15 cellular contexts compared by ENCODE assay signal in the genomic region with DNA sequence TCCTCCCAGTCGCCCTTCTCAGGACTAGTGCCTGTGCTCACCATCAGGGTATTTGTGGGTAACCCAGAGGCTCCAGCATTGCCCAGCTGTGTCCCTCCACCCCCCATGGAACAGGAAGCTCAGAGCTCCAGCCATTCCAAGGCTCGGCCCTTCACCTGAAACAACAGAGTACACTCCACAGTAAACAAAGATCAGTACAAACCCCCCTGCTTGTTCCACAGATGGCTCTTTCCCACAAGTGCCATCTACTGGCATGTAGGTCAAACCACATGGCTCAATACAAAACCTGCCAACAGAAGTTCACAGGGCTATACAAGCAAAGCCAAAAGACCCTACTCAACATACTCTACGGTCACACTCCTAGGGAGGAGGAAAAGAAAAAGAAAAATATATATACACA.
DNase-seq lines count a peak whose midpoint lies in the region; ATAC-seq, FAIRE-seq and TF ChIP-seq lines count a peak whose summit lies in the region.
"Had no signal": no experiment of that assay in that cellular context is flagged by ENCODE, and none has a peak within 500 bp of the region (broad histone marks: within the 10 kb centered on the region; RNA-seq: fewer than 3 reads in every experiment).

No MANE protein-coding gene starts in this region.

- no peak overlapping the region for H3K27ac Mint-ChIP-seq in activated T-helper 17 cell treated with anti-CD3 and anti-CD28 coated beads, Interleukin-2, amount 50 U/mL, for 72 hours
- H3K27ac Mint-ChIP-seq: activated naive CD4-positive, alpha-beta T cell treated with anti-CD3 and anti-CD28 coated beads, Interleukin-2, amount 50 U/mL, for 24 hours had no signal

- H3K4me3 Mint-ChIP-seq in activated T-helper 17 cell treated with anti-CD3 and anti-CD28 coated beads, Interleukin-2, amount 50 U/mL, for 72 hours = no peak overlapping the region
- H3K4me3 Mint-ChIP-seq: activated naive CD4-positive, alpha-beta T cell treated with anti-CD3 and anti-CD28 coated beads, Interleukin-2, amount 50 U/mL, for 24 hours; neural crest cell had no signal

- H3K27me3 Mint-ChIP-seq in activated T-helper 17 cell treated with anti-CD3 and anti-CD28 coated beads, Interleukin-2, amount 50 U/mL, for 72 hours = no peaks in the 10 kb centered on the region
- H3K27me3 Mint-ChIP-seq: activated naive CD4-positive, alpha-beta T cell treated with anti-CD3 and anti-CD28 coated beads, Interleukin-2, amount 50 U/mL, for 24 hours had no signal

- H2BK12ac ChIP-seq in H1 (ENCODE audit: low read depth, low read length) = no peak overlapping the region

- no peaks in the 10 kb centered on the region for H3K4me1 Mint-ChIP-seq in activated T-helper 17 cell treated with anti-CD3 and anti-CD28 coated beads, Interleukin-2, amount 50 U/mL, for 72 hours
- H3K4me1 Mint-ChIP-seq: activated naive CD4-positive, alpha-beta T cell treated with anti-CD3 and anti-CD28 coated beads, Interleukin-2, amount 50 U/mL, for 24 hours; neural crest cell had no signal

- H4K20me1 ChIP-seq in OCI-LY1 (ENCODE audit: insufficient read depth, low read length) = no peaks in the 10 kb centered on the region
- no peaks in the 10 kb centered on the region for H4K20me1 ChIP-seq in H1 (replicated peaks in 1 of 2; ENCODE audit: control insufficient read depth in 1 of 2, insufficient read depth in 2 of 2, low read length in 2 of 2)

- ATAC-seq in GM21515 (IDR thresholded peaks at IDR 0.05; ENCODE audit: unreplicated experiment) = no peak
- no peak for ATAC-seq in activated T-helper 17 cell treated with anti-CD3 and anti-CD28 coated beads, Interleukin-2, amount 50 U/mL, for 72 hours (replicated peaks)

- H3K27ac ChIP-seq in OCI-LY1 (ENCODE audit: low read depth, low read length, poor library complexity, severe bottlenecking) = no peak overlapping the region
- no peak overlapping the region for H3K27ac ChIP-seq in H1 (ENCODE audit: low read depth, low read length)
- H3K27ac ChIP-seq: epithelial cell of prostate, lower lobe of right lung, stomach had no signal

- no peak for TF ChIP-seq EP300 in H1 (IDR thresholded peaks at IDR 0.05; ENCODE audit: borderline replicate concordance in 1 of 2, low read depth in 2 of 2, low read length in 2 of 2)

- H4K5ac ChIP-seq in H1 (ENCODE audit: insufficient read length, low read depth, low read length) = no peak overlapping the region

- H3K9me3 Mint-ChIP-seq in activated T-helper 17 cell treated with anti-CD3 and anti-CD28 coated beads, Interleukin-2, amount 50 U/mL, for 72 hours = peaks cover 9% of the 10 kb centered on the region

- no peak for TF ChIP-seq POLR2A in H1 (IDR thresholded peaks at IDR 0.05; ENCODE audit: control extremely low read depth in 1 of 2, low read depth in 2 of 2, low read length in 2 of 2)

- H3K9me2 ChIP-seq in OCI-LY1 (ENCODE audit: low read depth, low read length) = no peaks in the 10 kb centered on the region

- H2AK5ac ChIP-seq in H1 (ENCODE audit: low read depth, low read length) = no peak overlapping the region

- H2BK15ac ChIP-seq in H1 (ENCODE audit: low read length) = no peak overlapping the region

- no peaks in the 10 kb centered on the region for H3K27me3 ChIP-seq in OCI-LY1 (ENCODE audit: insufficient read depth, low read length)
- H3K27me3 ChIP-seq in H1 (replicated peaks in 1 of 4; ENCODE audit: control insufficient read depth in 3 of 4, extremely low read depth in 1 of 4, insufficient read depth in 3 of 4, low read length in 3 of 4) = no peaks in the 10 kb centered on the region
- H3K27me3 ChIP-seq: stomach had no signal

- H3K9ac ChIP-seq in OCI-LY1 (ENCODE audit: low read length) (no peak overlapping the region), H1 (replicated peaks in 1 of 4; ENCODE audit: extremely low read depth in 1 of 4, low read depth in 3 of 4, low read length in 3 of 4) (no peak overlapping the region)

- no peak overlapping the region for H3K4me2 ChIP-seq in OCI-LY1 (ENCODE audit: low read length)
- no peak overlapping the region for H3K4me2 ChIP-seq in H1 (ENCODE audit: insufficient read depth in 1 of 2, low read depth in 2 of 2, low read length in 2 of 2)

- H4K91ac ChIP-seq in H1 (replicated peaks; ENCODE audit: insufficient read length, low read length) = no peak overlapping the region

- no peak overlapping the region for H2BK5ac ChIP-seq in H1 (ENCODE audit: low read depth, low read length)

- H3K9me3 ChIP-seq in OCI-LY1 (ENCODE audit: low read length) (no peaks in the 10 kb centered on the region), H1 (ENCODE audit: insufficient read depth in 2 of 2, low read depth in 1 of 2, low read length in 1 of 2) (peaks cover 65 to 67% of the 10 kb centered on the region in 2 experiments)
- H3K9me3 ChIP-seq: lower lobe of right lung had no signal

- no peak overlapping the region for H3K4ac ChIP-seq in H1 (replicated peaks; ENCODE audit: insufficient read length, low read depth, low read length)

- H3F3A ChIP-seq in OCI-LY1 (ENCODE audit: insufficient read depth, low read length) = no peaks in the 10 kb centered on the region

- H3K23ac ChIP-seq in H1 (ENCODE audit: insufficient read length) = no peak overlapping the region

- H2AFZ ChIP-seq in OCI-LY1 (ENCODE audit: low read length) = no peak overlapping the region
- no peak overlapping the region for H2AFZ ChIP-seq in H1 (ENCODE audit: low read length)

- H3K4me1 ChIP-seq in OCI-LY1 (ENCODE audit: insufficient read depth, low read length, severe bottlenecking) (no peaks in the 10 kb centered on the region), H1 (replicated peaks in 1 of 4; ENCODE audit: control insufficient read depth in 3 of 4, insufficient read depth in 4 of 4, low read length in 3 of 4) (no peaks in the 10 kb centered on the region)
- H3K4me1 ChIP-seq: lower lobe of right lung, stomach had no signal

- H3K79me2 ChIP-seq in OCI-LY1 (ENCODE audit: insufficient read depth, low read length) = no peaks in the 10 kb centered on the region
- no peaks in the 10 kb centered on the region for H3K79me2 ChIP-seq in H1 (ENCODE audit: control insufficient read depth in 1 of 2, insufficient read depth in 2 of 2, low read length in 2 of 2)

- H3K79me1 ChIP-seq in H1 (ENCODE audit: low read depth, low read length) = no peaks in the 10 kb centered on the region

- no peak overlapping the region for H4K8ac ChIP-seq in H1 (ENCODE audit: extremely low read depth, insufficient read depth, low read length)

- H3K56ac ChIP-seq in H1 (replicated peaks; ENCODE audit: insufficient read length, low read depth, low read length) = no peak overlapping the region

- H3K36me3 Mint-ChIP-seq in activated T-helper 17 cell treated with anti-CD3 and anti-CD28 coated beads, Interleukin-2, amount 50 U/mL, for 72 hours (ENCODE audit: low read depth) = no peaks in the 10 kb centered on the region
- H3K36me3 Mint-ChIP-seq: activated naive CD4-positive, alpha-beta T cell treated with anti-CD3 and anti-CD28 coated beads, Interleukin-2, amount 50 U/mL, for 24 hours had no signal

- 88% methylated on average over 3 of the region's 3 CpGs; no CpG with 5 or more reads in 1 of the 2 experiments for whole genome bisulfite sequencing in H1 (ENCODE audit: extremely low coverage in 1 of 2, insufficient coverage in 1 of 2, insufficient read length in 1 of 2, insufficient replicate concordance in 2 of 2, low coverage in 1 of 2, low lambda C conversion rate in 2 of 2, missing lambda C conversion rate in 1 of 2), 2 experiments

- no peak overlapping the region for H2BK120ac ChIP-seq in H1 (replicated peaks; ENCODE audit: low read depth, low read length)

- no peaks in the 10 kb centered on the region for H3K23me2 ChIP-seq in H1 (ENCODE audit: low read depth, low read length)

- peak; percentile 14 for DNase-seq in COR-L47 (lab: John Stamatoyannopoulos, UW)
- peak; percentile 33 for DNase-seq in Jurkat, Clone E6-1 (ENCODE audit: low read depth, low spot score)
- DNase-seq in H1 (ENCODE audit: low read depth in 1 of 2, low spot score in 2 of 2) = peak in 1 of 2 experiments; percentile 51
- no peak for DNase-seq in amygdala (lab: John Stamatoyannopoulos, UW)
- no peak for DNase-seq in NK-92 (lab: John Stamatoyannopoulos, UW; ENCODE audit: unreplicated experiment)
- DNase-seq: C1 segment of cervical spinal cord, lower lobe of right lung, NCI-H187, stomach had no signal

- CTCF ChIA-PET in H1 (lab: Charles Lee; ENCODE audit: partially characterized antibody) = no interaction called here

- no peak overlapping the region for H2BK20ac ChIP-seq in H1 (ENCODE audit: low read length)

- H3K36me3 ChIP-seq in OCI-LY1 (ENCODE audit: insufficient read depth, low read length) = no peaks in the 10 kb centered on the region
- H3K36me3 ChIP-seq in H1 (ENCODE audit: control insufficient read depth in 2 of 4, insufficient read depth in 4 of 4, low read length in 3 of 4) = no peaks in the 10 kb centered on the region
- H3K36me3 ChIP-seq: lower lobe of right lung, stomach had no signal

- FAIRE-seq in H1 (lab: Jason Lieb, UNC) = no peak

- no peak overlapping the region for H3K4me3 ChIP-seq in Jurkat, Clone E6-1 (ENCODE audit: low read length)
- no peak overlapping the region for H3K4me3 ChIP-seq in OCI-LY1 (ENCODE audit: low read depth, low read length, poor library complexity, severe bottlenecking)
- no peak overlapping the region for H3K4me3 ChIP-seq in H1 (ENCODE audit: extremely low read depth in 1 of 4, insufficient read depth in 2 of 4, low read depth in 3 of 4, low read length in 4 of 4)
- H3K4me3 ChIP-seq: lower lobe of right lung, stomach had no signal

- no peak for TF ChIP-seq RAD21 in H1 (IDR thresholded peaks at IDR 0.05 in 1 of 2, conservative IDR thresholded peaks at IDR 0.05 in 1 of 2; ENCODE audit: low read depth in 2 of 2, low read length in 2 of 2)

- POLR2A ChIA-PET in H1 (lab: Charles Lee; ENCODE audit: partially characterized antibody) = no interaction called here

- peak; percentile 42; the same call in 1 of the 2 replicates for TF ChIP-seq CTCF in OCI-LY1 (IDR thresholded peaks at IDR 0.05; ENCODE audit: low read length)
- TF ChIP-seq CTCF in H1 (IDR thresholded peaks at IDR 0.05; ENCODE audit: control extremely low read depth in 1 of 3, insufficient read depth in 1 of 3, low read depth in 1 of 3, low read length in 3 of 3) = no peak

- no peak overlapping the region for H3K18ac ChIP-seq in H1 (ENCODE audit: extremely low read depth, low read length)

- H3K14ac ChIP-seq in H1 (ENCODE audit: insufficient read length) = no peak overlapping the region

TF ChIP-seq in H1, 55 proteins besides CTCF, POLR2A, EP300 and RAD21:
- TF ChIP-seq GABPA (IDR thresholded peaks at IDR 0.05; ENCODE audit: borderline replicate concordance, insufficient read depth, low read length) = no peak
- TF ChIP-seq CBX5 (IDR thresholded peaks at IDR 0.05; ENCODE audit: low read depth, low read length) = 0 out of 2 replicates have a peak, but pooled peaks have one; percentile 19

Comparison
In these comparisons a context has a peak if more than half of its experiments do, and no peak if none do; other contexts are left out.
1. DNase-seq: peak in COR-L47 (single experiment) and Jurkat, Clone E6-1 (single experiment); none in amygdala (0 of 56) and NK-92 (single experiment).